ENCODE assay signal across 26 cellular contexts in the genomic region with DNA sequence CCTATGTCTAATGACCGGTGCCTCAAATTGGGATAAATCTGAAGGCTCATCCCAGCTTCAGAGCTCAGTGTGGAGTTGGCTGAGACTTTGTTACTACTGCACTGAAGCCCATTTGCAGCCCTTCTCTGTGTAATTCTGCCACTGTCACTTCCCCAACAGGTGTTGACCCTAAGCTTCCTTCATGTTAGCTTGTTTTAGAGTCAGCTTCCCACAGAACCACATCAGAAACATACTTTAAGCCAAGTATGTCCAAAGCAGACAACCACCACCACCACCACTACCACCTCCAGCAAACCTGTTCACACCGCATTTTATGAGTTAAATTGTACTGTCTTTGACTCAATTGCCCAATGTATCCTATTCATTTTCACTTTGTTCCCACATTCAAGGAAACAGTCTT. TPM values are rescaled to one million over a fixed set of nuclear protein-coding genes. Genes with fewer than 3 reads are reported as not detected.
"Had no signal": no experiment of that assay in that cellular context is flagged by ENCODE, and none has a peak within 500 bp of the region (broad histone marks: within the 10 kb centered on the region; RNA-seq: fewer than 3 reads in every experiment).

No MANE protein-coding gene starts in this region.

- H3K4me2 ChIP-seq: KMS-11 had no signal

- DNase-seq: activated CD4-positive, alpha-beta memory T cell treated with anti-CD3 and anti-CD28 coated beads for 36 hours; activated CD4-positive, alpha-beta T cell treated with anti-CD3 and anti-CD28 coated beads, Interleukin-2, amount 10 ng/mL, durations not matched to agents 7 days and 5 days; activated CD4-positive, CD25-positive, alpha-beta regulatory T cell; activated CD8-positive, alpha-beta memory T cell treated with anti-CD3 and anti-CD28 coated beads for 24 hours; activated effector memory CD4-positive, alpha-beta T cell treated with anti-CD3 and anti-CD28 coated beads, Interleukin-2, amount 50 U/mL, for 16 hours; activated naive CD4-positive, alpha-beta T cell treated with Interleukin-2 at 50 U/mL for 16 hours; activated T-cell treated with anti-CD3 and anti-CD28 coated beads, Interleukin-2, amount 50 U/mL, for 4 hours; cerebellar nuclear complex; MG63; NCI-H1105; NCI-H1436; NCI-H1694 treated with DMSO at 0.1 percent for 48 hours; NCI-H2029 treated with DMSO at 0.1 percent for 48 hours; NCI-H446 treated with DMSO at 0.1 percent for 48 hours; NCI-H524 treated with DMSO at 0.1 percent for 48 hours; NCI-H748 treated with DMSO at 0.1 percent for 48 hours; SIG-M5; T-helper 1 cell had no signal

- H3K36me3 ChIP-seq: MG63 had no signal

- H3K4me3 ChIP-seq: MG63, SK-N-MC had no signal

- H3K27ac ChIP-seq: KMS-11, SK-N-MC, VCaP had no signal

- H3K9ac ChIP-seq: KMS-11 had no signal

- H3K4me3 Mint-ChIP-seq: activated CD4-positive, alpha-beta memory T cell treated with anti-CD3 and anti-CD28 coated beads for 36 hours; activated CD4-positive, alpha-beta T cell treated with anti-CD3 and anti-CD28 coated beads, Interleukin-2, amount 10 ng/mL, durations not matched to agents 7 days and 5 days; activated naive CD8-positive, alpha-beta T cell; activated T-cell treated with anti-CD3 and anti-CD28 coated beads, Interleukin-2, amount 50 U/mL, for 4 hours had no signal

- H3K27ac Mint-ChIP-seq: activated CD4-positive, alpha-beta memory T cell treated with anti-CD3 and anti-CD28 coated beads for 36 hours; activated CD4-positive, alpha-beta T cell treated with anti-CD3 and anti-CD28 coated beads, Interleukin-2, amount 10 ng/mL, durations not matched to agents 7 days and 5 days; activated naive CD8-positive, alpha-beta T cell had no signal

- H3K27me3 ChIP-seq: MG63 had no signal

- H3K27me3 Mint-ChIP-seq: activated CD4-positive, alpha-beta memory T cell treated with anti-CD3 and anti-CD28 coated beads for 36 hours; activated CD4-positive, alpha-beta T cell treated with anti-CD3 and anti-CD28 coated beads, Interleukin-2, amount 10 ng/mL, durations not matched to agents 7 days and 5 days; activated naive CD8-positive, alpha-beta T cell had no signal

- ATAC-seq: activated T-cell treated with anti-CD3 and anti-CD28 coated beads, Interleukin-2, amount 50 U/mL, for 4 hours had no signal

- H3K4me1 Mint-ChIP-seq: activated CD4-positive, alpha-beta T cell treated with anti-CD3 and anti-CD28 coated beads, Interleukin-2, amount 10 ng/mL, durations not matched to agents 7 days and 5 days had no signal

- H3K9me3 ChIP-seq: MG63 had no signal

RNA-seq across cellular contexts. Expression of a gene that starts 25.2 kb away (rescaled TPM):
- total RNA-seq: activated CD4-positive, alpha-beta memory T cell treated with anti-CD3 and anti-CD28 coated beads for 36 hours; activated CD4-positive, alpha-beta T cell treated with anti-CD3 and anti-CD28 coated beads, Interleukin-2, amount 10 ng/mL, durations not matched to agents 7 days and 5 days; activated T-cell treated with anti-CD3 and anti-CD28 coated beads, Interleukin-2, amount 50 U/mL, for 4 hours; cardiac septum; OCI-LY7; RPMI7951; T-helper 2 cell treated with Interferon-gamma antibody and Interleukin-4, amounts not matched to agents 100 ng/mL and 5 ng/mL, for 36 hours had no signal
